Comparison of ENCODE assay signal across 10 cellular contexts in the genomic region with DNA sequence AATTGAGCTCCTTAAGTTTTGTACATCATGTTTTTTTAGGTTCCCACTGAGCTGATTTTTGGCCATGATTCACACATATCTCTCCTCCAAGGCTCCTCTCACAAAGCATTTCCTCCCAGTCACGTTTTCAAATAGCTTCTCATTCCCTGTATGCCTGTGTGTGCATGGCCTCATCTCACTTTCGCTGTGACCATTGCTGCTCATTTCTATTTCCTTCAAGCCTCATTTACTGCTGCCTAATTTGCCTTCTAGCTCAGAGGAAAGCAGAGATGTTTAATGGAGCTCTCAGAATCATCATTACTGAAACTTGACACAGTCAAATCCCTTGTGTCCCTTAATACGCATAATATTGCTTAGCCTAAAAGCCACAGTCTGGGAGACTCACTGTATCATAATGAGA.
DNase-seq lines count a peak whose midpoint lies in the region; ATAC-seq and TF ChIP-seq lines count a peak whose summit lies in the region.
"Had no signal": no experiment of that assay in that cellular context is flagged by ENCODE, and none has a peak within 500 bp of the region (broad histone marks: within the 10 kb centered on the region; RNA-seq: fewer than 3 reads in every experiment).

No MANE protein-coding gene starts in this region.

- no peaks in the 10 kb centered on the region for H3K36me3 ChIP-seq in trophoblast cell (ENCODE audit: control insufficient read depth in 1 of 2, insufficient read depth in 2 of 2, low read length in 2 of 2)
- H3K36me3 ChIP-seq: adrenal gland, neutrophil had no signal

- POLR2A ChIA-PET in activated CD4-positive, alpha-beta T cell treated with anti-CD3 and anti-CD28 coated beads, Interleukin-2, amount 10 ng/mL, durations not matched to agents 7 days and 5 days (lab: Charles Lee): no interaction called here

- ATAC-seq in HG02588 (IDR thresholded peaks at IDR 0.05; ENCODE audit: unreplicated experiment): peak; percentile 75

- H2AFZ ChIP-seq in trophoblast cell (ENCODE audit: insufficient read depth, low read length, poor library complexity): no peak overlapping the region

- no peak overlapping the region for H3K4ac ChIP-seq in trophoblast cell (ENCODE audit: low read depth, low read length)

- H4K12ac ChIP-seq in trophoblast cell (ENCODE audit: low read depth, low read length): no peak overlapping the region

- DNase-seq in activated CD4-positive, alpha-beta T cell treated with anti-CD3 and anti-CD28 coated beads, Interleukin-2, amount 10 ng/mL, durations not matched to agents 7 days and 5 days: no peak
- DNase-seq in activated CD4-positive, alpha-beta T cell treated with anti-CD3 and anti-CD28 coated beads for 1 hour: no peak
- DNase-seq in RPMI7951 (ENCODE audit: low read depth): peak; percentile 43
- DNase-seq in trophoblast cell: peak in 1 of 2 donors; percentile 56
- DNase-seq in erythroblast (lab: John Stamatoyannopoulos, UW): no peak
- DNase-seq in epidermal melanocyte (ENCODE audit: insufficient read length, low spot score): no peak
- no peak for DNase-seq in MV-4-11 (lab: John Stamatoyannopoulos, UW)
- DNase-seq: adrenal gland had no signal

- CTCF ChIA-PET in activated CD4-positive, alpha-beta T cell treated with anti-CD3 and anti-CD28 coated beads, Interleukin-2, amount 10 ng/mL, durations not matched to agents 7 days and 5 days (lab: Charles Lee): interaction anchor here (1.2 to 2.6 kb wide), 2 partner anchors 9 kb away, joined by 4 to 8 read pairs; no protein-coding TSS in a partner anchor

- peaks cover 3% of the 10 kb centered on the region for H3K79me1 ChIP-seq in trophoblast cell (ENCODE audit: low read length)

- peak overlapping the region; percentile 42 for H3K27ac ChIP-seq in trophoblast cell (ENCODE audit: low read depth, low read length)
- H3K27ac ChIP-seq: adrenal gland, neutrophil had no signal

- peaks cover 61% of the 10 kb centered on the region for H3K4me1 Mint-ChIP-seq in activated CD4-positive, alpha-beta T cell treated with anti-CD3 and anti-CD28 coated beads, Interleukin-2, amount 10 ng/mL, durations not matched to agents 7 days and 5 days

- H4K91ac ChIP-seq in trophoblast cell (ENCODE audit: low read depth, low read length): no peak overlapping the region

- H3K27ac Mint-ChIP-seq in activated CD4-positive, alpha-beta T cell treated with anti-CD3 and anti-CD28 coated beads, Interleukin-2, amount 10 ng/mL, durations not matched to agents 7 days and 5 days: peak overlapping the region; percentile 52

- H3K14ac ChIP-seq in trophoblast cell (ENCODE audit: low read length): no peak overlapping the region

- no peak overlapping the region for H4K8ac ChIP-seq in trophoblast cell (ENCODE audit: low read depth, low read length)

- no peaks in the 10 kb centered on the region for H3K27me3 ChIP-seq in trophoblast cell (ENCODE audit: insufficient read depth, low read length)
- H3K27me3 ChIP-seq: adrenal gland, neutrophil had no signal

- no peaks in the 10 kb centered on the region for H3K9me3 ChIP-seq in trophoblast cell (ENCODE audit: insufficient read depth, low read depth, low read length)
- H3K9me3 ChIP-seq: adrenal gland, neutrophil had no signal

- peak overlapping the region; percentile 29 for H2BK12ac ChIP-seq in trophoblast cell (ENCODE audit: low read length)

- H3K4me1 ChIP-seq in trophoblast cell (ENCODE audit: control insufficient read depth in 1 of 2, insufficient read depth in 2 of 2, low read length in 2 of 2): peaks cover 6 to 15% of the 10 kb centered on the region in 2 experiments

- no peak overlapping the region for H3K18ac ChIP-seq in trophoblast cell (ENCODE audit: low read length)

- H2BK120ac ChIP-seq in trophoblast cell (ENCODE audit: insufficient read depth, low read length, poor library complexity): no peak overlapping the region

- WGBS in trophoblast cell (ENCODE audit: extremely low coverage, insufficient coverage, insufficient read length): no CpG with 5 or more reads among the region's 3 CpGs

- TF ChIP-seq POLR2A in erythroblast (IDR thresholded peaks at IDR 0.05; ENCODE audit: low read length): no peak

- H3K4me2 ChIP-seq in trophoblast cell (ENCODE audit: low read length): no peak overlapping the region

- H3K4me3 Mint-ChIP-seq in activated CD4-positive, alpha-beta T cell treated with anti-CD3 and anti-CD28 coated beads, Interleukin-2, amount 10 ng/mL, durations not matched to agents 7 days and 5 days: no peak overlapping the region

- H3K9ac ChIP-seq in trophoblast cell (ENCODE audit: low read length): no peak overlapping the region

- no peak overlapping the region for H3K23ac ChIP-seq in trophoblast cell (ENCODE audit: low read length)

- H3K9me3 Mint-ChIP-seq in activated CD4-positive, alpha-beta T cell treated with anti-CD3 and anti-CD28 coated beads, Interleukin-2, amount 10 ng/mL, durations not matched to agents 7 days and 5 days: peaks cover 13% of the 10 kb centered on the region

- H3K4me3 ChIP-seq in trophoblast cell (ENCODE audit: low read depth, low read length): no peak overlapping the region
- H3K4me3 ChIP-seq: adrenal gland had no signal

- H2BK5ac ChIP-seq in trophoblast cell (ENCODE audit: low read depth, low read length, poor library complexity): no peak overlapping the region

- H2AK5ac ChIP-seq in trophoblast cell (ENCODE audit: low read length): no peak overlapping the region

- no peaks in the 10 kb centered on the region for H3K79me2 ChIP-seq in trophoblast cell (ENCODE audit: control insufficient read depth, insufficient read depth, low read length, poor library complexity)

- H3K36me3 Mint-ChIP-seq in activated CD4-positive, alpha-beta T cell treated with anti-CD3 and anti-CD28 coated beads, Interleukin-2, amount 10 ng/mL, durations not matched to agents 7 days and 5 days (ENCODE audit: low read depth): peaks cover 11% of the 10 kb centered on the region

- no peaks in the 10 kb centered on the region for H3K27me3 Mint-ChIP-seq in activated CD4-positive, alpha-beta T cell treated with anti-CD3 and anti-CD28 coated beads, Interleukin-2, amount 10 ng/mL, durations not matched to agents 7 days and 5 days
